In genomic region chr11:12687216-12687623, GRCh38 we compare ENCODE assay signal across 1 cellular context.
TF ChIP-seq lines count a peak whose summit lies in the region.

No MANE protein-coding gene starts in this region.

TF ChIP-seq in HepG2, 621 proteins besides CTCF, POLR2A, EP300 and RAD21:
- TF ChIP-seq ZNF362 (CRISPR knock-in tag; IDR thresholded peaks at IDR 0.05; ENCODE audit: borderline replicate concordance) (no peak), ARID4A (CRISPR knock-in tag; IDR thresholded peaks at IDR 0.05; ENCODE audit: borderline replicate concordance) (no peak), ZNF501 (CRISPR knock-in tag; IDR thresholded peaks at IDR 0.05) (no peak), ZNF776 (CRISPR knock-in tag; IDR thresholded peaks at IDR 0.05) (no peak), ZNF12 (CRISPR knock-in tag; IDR thresholded peaks at IDR 0.05) (no peak), ZNF768 (CRISPR knock-in tag; IDR thresholded peaks at IDR 0.05) (peak; percentile 75; the same call in 1 of the 2 replicates)
- TF ChIP-seq, protein P1, sequence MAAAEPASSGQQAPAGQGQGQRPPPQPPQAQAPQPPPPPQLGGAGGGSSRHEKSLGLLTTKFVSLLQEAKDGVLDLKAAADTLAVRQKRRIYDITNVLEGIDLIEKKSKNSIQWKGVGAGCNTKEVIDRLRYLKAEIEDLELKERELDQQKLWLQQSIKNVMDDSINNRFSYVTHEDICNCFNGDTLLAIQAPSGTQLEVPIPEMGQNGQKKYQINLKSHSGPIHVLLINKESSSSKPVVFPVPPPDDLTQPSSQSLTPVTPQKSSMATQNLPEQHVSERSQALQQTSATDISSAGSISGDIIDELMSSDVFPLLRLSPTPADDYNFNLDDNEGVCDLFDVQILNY (CRISPR knock-in tag; conservative IDR thresholded peaks at IDR 0.05) = no peak
- TF ChIP-seq, protein P2, sequence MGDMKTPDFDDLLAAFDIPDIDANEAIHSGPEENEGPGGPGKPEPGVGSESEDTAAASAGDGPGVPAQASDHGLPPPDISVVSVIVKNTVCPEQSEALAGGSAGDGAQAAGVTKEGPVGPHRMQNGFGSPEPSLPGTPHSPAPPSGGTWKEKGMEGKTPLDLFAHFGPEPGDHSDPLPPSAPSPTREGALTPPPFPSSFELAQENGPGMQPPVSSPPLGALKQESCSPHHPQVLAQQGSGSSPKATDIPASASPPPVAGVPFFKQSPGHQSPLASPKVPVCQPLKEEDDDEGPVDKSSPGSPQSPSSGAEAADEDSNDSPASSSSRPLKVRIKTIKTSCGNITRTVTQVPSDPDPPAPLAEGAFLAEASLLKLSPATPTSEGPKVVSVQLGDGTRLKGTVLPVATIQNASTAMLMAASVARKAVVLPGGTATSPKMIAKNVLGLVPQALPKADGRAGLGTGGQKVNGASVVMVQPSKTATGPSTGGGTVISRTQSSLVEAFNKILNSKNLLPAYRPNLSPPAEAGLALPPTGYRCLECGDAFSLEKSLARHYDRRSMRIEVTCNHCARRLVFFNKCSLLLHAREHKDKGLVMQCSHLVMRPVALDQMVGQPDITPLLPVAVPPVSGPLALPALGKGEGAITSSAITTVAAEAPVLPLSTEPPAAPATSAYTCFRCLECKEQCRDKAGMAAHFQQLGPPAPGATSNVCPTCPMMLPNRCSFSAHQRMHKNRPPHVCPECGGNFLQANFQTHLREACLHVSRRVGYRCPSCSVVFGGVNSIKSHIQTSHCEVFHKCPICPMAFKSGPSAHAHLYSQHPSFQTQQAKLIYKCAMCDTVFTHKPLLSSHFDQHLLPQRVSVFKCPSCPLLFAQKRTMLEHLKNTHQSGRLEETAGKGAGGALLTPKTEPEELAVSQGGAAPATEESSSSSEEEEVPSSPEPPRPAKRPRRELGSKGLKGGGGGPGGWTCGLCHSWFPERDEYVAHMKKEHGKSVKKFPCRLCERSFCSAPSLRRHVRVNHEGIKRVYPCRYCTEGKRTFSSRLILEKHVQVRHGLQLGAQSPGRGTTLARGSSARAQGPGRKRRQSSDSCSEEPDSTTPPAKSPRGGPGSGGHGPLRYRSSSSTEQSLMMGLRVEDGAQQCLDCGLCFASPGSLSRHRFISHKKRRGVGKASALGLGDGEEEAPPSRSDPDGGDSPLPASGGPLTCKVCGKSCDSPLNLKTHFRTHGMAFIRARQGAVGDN (CRISPR knock-in tag; IDR thresholded peaks at IDR 0.05) = no peak
